ENCODE assay signal across 8 cellular contexts in genomic region chr19:5719274-5719960, GRCh38. TPM values are rescaled to one million over a fixed set of nuclear protein-coding genes. Genes with fewer than 3 reads are reported as not detected.
DNase-seq lines count a peak whose midpoint lies in the region; TF ChIP-seq lines count a peak whose summit lies in the region.

No MANE protein-coding gene starts in this region.

- peak overlapping the region; percentile 97 for H3K27ac Mint-ChIP-seq in activated CD4-positive, alpha-beta T cell treated with anti-CD3 and anti-CD28 coated beads, Interleukin-2, amount 10 ng/mL, durations not matched to agents 7 days and 5 days
- peak overlapping the region; percentile 86 to 95 (median 92) for H3K27ac Mint-ChIP-seq in immature natural killer cell

- intact Hi-C loops in adrenal gland (cut with DNase I) = no loop called here

- peak; percentile 39 for DNase-seq in activated CD4-positive, alpha-beta T cell treated with anti-CD3 and anti-CD28 coated beads, Interleukin-2, amount 10 ng/mL, durations not matched to agents 7 days and 5 days
- no peak for DNase-seq in activated CD4-positive, alpha-beta T cell treated with anti-CD3 and anti-CD28 coated beads, Interleukin-2, amount 50 U/mL, for 4 hours
- no peak for DNase-seq in Jurkat, Clone E6-1 (ENCODE audit: low read depth, low spot score)
- DNase-seq in adrenal gland = peak in 5 of 7 donors; percentile 44 to 74 (median 63)
- peak in 2 of 3 donors; percentile 10 to 36 for DNase-seq in immature natural killer cell
- DNase-seq in stimulated activated CD4-positive, alpha-beta T cell treated with anti-CD3 and anti-CD28 coated beads, Interleukin-4, amount 100 ng/mL, for 1 hour = peak; percentile 36
- no peak for DNase-seq in NCI-H2081 treated with DMSO at 0.1 percent for 48 hours (lab: John Stamatoyannopoulos, UW)
- DNase-seq in activated CD4-positive, CD25-positive, alpha-beta regulatory T cell (lab: John Stamatoyannopoulos, UW) = no peak

- no peaks in the 10 kb centered on the region for H3K27me3 Mint-ChIP-seq in activated CD4-positive, alpha-beta T cell treated with anti-CD3 and anti-CD28 coated beads, Interleukin-2, amount 10 ng/mL, durations not matched to agents 7 days and 5 days
- H3K27me3 Mint-ChIP-seq in immature natural killer cell (ENCODE audit: low read depth in 3 of 3) = peaks cover 8 to 13% (median 12%) of the 10 kb centered on the region in 3 donors

- H3K4me1 Mint-ChIP-seq in activated CD4-positive, alpha-beta T cell treated with anti-CD3 and anti-CD28 coated beads, Interleukin-2, amount 10 ng/mL, durations not matched to agents 7 days and 5 days = peaks cover 33% of the 10 kb centered on the region
- H3K4me1 Mint-ChIP-seq in immature natural killer cell = peaks cover 27 to 29% of the 10 kb centered on the region in 2 donors

- POLR2A ChIA-PET in activated CD4-positive, alpha-beta T cell treated with anti-CD3 and anti-CD28 coated beads, Interleukin-2, amount 10 ng/mL, durations not matched to agents 7 days and 5 days (lab: Charles Lee) = interaction anchor here (0.6 kb wide), 1 partner anchor 30 kb away, joined by 4 read pairs; no protein-coding TSS in a partner anchor

- no peaks in the 10 kb centered on the region for H3K9me3 Mint-ChIP-seq in activated CD4-positive, alpha-beta T cell treated with anti-CD3 and anti-CD28 coated beads, Interleukin-2, amount 10 ng/mL, durations not matched to agents 7 days and 5 days
- no peaks in the 10 kb centered on the region for H3K9me3 Mint-ChIP-seq in immature natural killer cell

- TF ChIP-seq POLR2A in adrenal gland (IDR thresholded peaks at IDR 0.05) = no peak

- WGBS in adrenal gland, 4 donors = 0 to 1% (median 1%) methylated on average over 14 to 58 of the region's 58 CpGs

- H3K27me3 ChIP-seq in adrenal gland = no peaks in the 10 kb centered on the region

- peak overlapping the region; percentile 99 for H3K4me3 ChIP-seq in Jurkat, Clone E6-1 (ENCODE audit: low read length)
- H3K4me3 ChIP-seq in adrenal gland = peak overlapping the region; percentile 12 to 92 (median 80)

- H3K36me3 ChIP-seq in adrenal gland (replicated peaks in 1 of 2) = no peaks in the 10 kb centered on the region

- no peaks in the 10 kb centered on the region for H3K9me3 ChIP-seq in adrenal gland (replicated peaks in 1 of 3)

- TF ChIP-seq CTCF in adrenal gland (IDR thresholded peaks at IDR 0.05) = no peak

- peaks cover 26 to 41% of the 10 kb centered on the region in 2 donors for H3K4me1 ChIP-seq in adrenal gland (replicated peaks in 1 of 2)

- CTCF ChIA-PET in activated CD4-positive, alpha-beta T cell treated with anti-CD3 and anti-CD28 coated beads, Interleukin-2, amount 10 ng/mL, durations not matched to agents 7 days and 5 days (lab: Charles Lee) = interaction anchor here (0.6 to 3.2 kb wide), 11 partner anchors 11 to 93 kb away, joined by 3 to 17 read pairs (median 5); partner anchors contain the start of gene RPL36

- peaks cover 14% of the 10 kb centered on the region for H3K36me3 Mint-ChIP-seq in activated CD4-positive, alpha-beta T cell treated with anti-CD3 and anti-CD28 coated beads, Interleukin-2, amount 10 ng/mL, durations not matched to agents 7 days and 5 days (ENCODE audit: low read depth)
- no peaks in the 10 kb centered on the region for H3K36me3 Mint-ChIP-seq in immature natural killer cell

- H3K4me3 Mint-ChIP-seq in activated CD4-positive, alpha-beta T cell treated with anti-CD3 and anti-CD28 coated beads, Interleukin-2, amount 10 ng/mL, durations not matched to agents 7 days and 5 days = peak overlapping the region; percentile 96
- H3K4me3 Mint-ChIP-seq in immature natural killer cell = peak overlapping the region; percentile 86 to 93 (median 91)

- H3K27ac ChIP-seq in adrenal gland = peak overlapping the region; percentile 78 to 100 (median 96)

RNA-seq across cellular contexts. Expression of gene LONP1, which starts 0.5 kb away (rescaled TPM):
- 10 to 100 TPM; 71.7 to 79.6 TPM for total RNA-seq in activated CD4-positive, alpha-beta T cell treated with anti-CD3 and anti-CD28 coated beads, Interleukin-2, amount 10 ng/mL, durations not matched to agents 7 days and 5 days
- 139 TPM for polyA plus RNA-seq in Jurkat, Clone E6-1 (2012; ENCODE audit: insufficient read depth, insufficient read length)
- 100 to 1,000 TPM; 185 to 523 (median 409) TPM for total RNA-seq in adrenal gland
- 100 to 1,000 TPM; 177 to 352 (median 196) TPM for polyA plus RNA-seq in adrenal gland
- 10 to 100 TPM in 2 of 3 donors, 1 to 10 TPM in 1; 8.4 to 24.2 (median 11.3) TPM for polyA plus RNA-seq in immature natural killer cell

RNA-seq across cellular contexts. Expression of gene CATSPERD, which starts 1.0 kb away (rescaled TPM):
- not detected for total RNA-seq in activated CD4-positive, alpha-beta T cell treated with anti-CD3 and anti-CD28 coated beads, Interleukin-2, amount 10 ng/mL, durations not matched to agents 7 days and 5 days
- not detected for polyA plus RNA-seq in Jurkat, Clone E6-1 (2012; ENCODE audit: insufficient read depth, insufficient read length)
- not detected for total RNA-seq in adrenal gland
- polyA plus RNA-seq in adrenal gland (not detected), immature natural killer cell (not detected)

RNA-seq across cellular contexts. Expression of gene RPL36, which starts 29.3 kb away (rescaled TPM):
- 100 to 1,000 TPM; 880 to 925 TPM for total RNA-seq in activated CD4-positive, alpha-beta T cell treated with anti-CD3 and anti-CD28 coated beads, Interleukin-2, amount 10 ng/mL, durations not matched to agents 7 days and 5 days
- polyA plus RNA-seq in Jurkat, Clone E6-1 (2012; ENCODE audit: insufficient read depth, insufficient read length) = 2,899 TPM
- 1,000 to 10,000 TPM in 6 of 8 donors, 100 to 1,000 TPM in 2; 692 to 1,781 (median 1,178) TPM for total RNA-seq in adrenal gland
- polyA plus RNA-seq in adrenal gland (1,000 to 10,000 TPM in 2 of 3 donors, 100 to 1,000 TPM in 1; 615 to 3,360 (median 2,171) TPM), immature natural killer cell (1,000 to 10,000 TPM in 1 of 3 donors, 100 to 1,000 TPM in 2; 550 to 1,524 (median 935) TPM)

RNA-seq across cellular contexts. Expression of gene HSD11B1L, which starts 38.6 kb away (rescaled TPM):
- 1 to 10 TPM; 2.0 TPM for total RNA-seq in activated CD4-positive, alpha-beta T cell treated with anti-CD3 and anti-CD28 coated beads, Interleukin-2, amount 10 ng/mL, durations not matched to agents 7 days and 5 days
- 10.3 TPM for polyA plus RNA-seq in Jurkat, Clone E6-1 (2012; ENCODE audit: insufficient read depth, insufficient read length)
- 10 to 100 TPM in 7 of 8 donors, 1 to 10 TPM in 1; 6.3 to 40.5 (median 13.9) TPM for total RNA-seq in adrenal gland
- 10 to 100 TPM in 2 of 3 donors, 1 to 10 TPM in 1; 3.4 to 33.9 (median 23.7) TPM for polyA plus RNA-seq in adrenal gland
- polyA plus RNA-seq in immature natural killer cell = 1 to 10 TPM; 2.0 to 3.1 (median 2.5) TPM

RNA-seq across cellular contexts. Expression of gene MICOS13, which starts 39.1 kb away (rescaled TPM):
- 10 to 100 TPM; 43.5 to 48.2 TPM for total RNA-seq in activated CD4-positive, alpha-beta T cell treated with anti-CD3 and anti-CD28 coated beads, Interleukin-2, amount 10 ng/mL, durations not matched to agents 7 days and 5 days
- polyA plus RNA-seq in Jurkat, Clone E6-1 (2012; ENCODE audit: insufficient read depth, insufficient read length) = 78.7 TPM
- total RNA-seq in adrenal gland = 10 to 100 TPM; 40.2 to 92.8 (median 57.9) TPM
- polyA plus RNA-seq in adrenal gland (100 to 1,000 TPM in 2 of 3 donors, 10 to 100 TPM in 1; 23.4 to 211 (median 162) TPM), immature natural killer cell (100 to 1,000 TPM in 1 of 3 donors, 10 to 100 TPM in 2; 85.1 to 134 (median 98.2) TPM)

Comparison
In these comparisons a context has a peak if more than half of its experiments do, and no peak if none do; other contexts are left out.
1. DNase-seq: peak in activated CD4-positive, alpha-beta T cell treated with anti-CD3 and anti-CD28 coated beads, Interleukin-2, amount 10 ng/mL, durations not matched to agents 7 days and 5 days (single experiment), adrenal gland (5 of 7), immature natural killer cell (2 of 3) and stimulated activated CD4-positive, alpha-beta T cell treated with anti-CD3 and anti-CD28 coated beads, Interleukin-4, amount 100 ng/mL, for 1 hour (single experiment); none in activated CD4-positive, alpha-beta T cell treated with anti-CD3 and anti-CD28 coated beads, Interleukin-2, amount 50 U/mL, for 4 hours (0 of 2), Jurkat, Clone E6-1 (single experiment), NCI-H2081 treated with DMSO at 0.1 percent for 48 hours (single experiment) and activated CD4-positive, CD25-positive, alpha-beta regulatory T cell (0 of 4).